Comparison of ENCODE assay signal across 8 cellular contexts in genomic region chr11:44065851-44066731, GRCh38. TPM values are rescaled to one million over a fixed set of nuclear protein-coding genes. Genes with fewer than 3 reads are reported as not detected.
DNase-seq lines count a peak whose midpoint lies in the region; FAIRE-seq and TF ChIP-seq lines count a peak whose summit lies in the region.

A gene with protein sequence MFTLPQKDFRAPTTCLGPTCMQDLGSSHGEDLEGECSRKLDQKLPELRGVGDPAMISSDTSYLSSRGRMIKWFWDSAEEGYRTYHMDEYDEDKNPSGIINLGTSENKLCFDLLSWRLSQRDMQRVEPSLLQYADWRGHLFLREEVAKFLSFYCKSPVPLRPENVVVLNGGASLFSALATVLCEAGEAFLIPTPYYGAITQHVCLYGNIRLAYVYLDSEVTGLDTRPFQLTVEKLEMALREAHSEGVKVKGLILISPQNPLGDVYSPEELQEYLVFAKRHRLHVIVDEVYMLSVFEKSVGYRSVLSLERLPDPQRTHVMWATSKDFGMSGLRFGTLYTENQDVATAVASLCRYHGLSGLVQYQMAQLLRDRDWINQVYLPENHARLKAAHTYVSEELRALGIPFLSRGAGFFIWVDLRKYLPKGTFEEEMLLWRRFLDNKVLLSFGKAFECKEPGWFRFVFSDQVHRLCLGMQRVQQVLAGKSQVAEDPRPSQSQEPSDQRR (plus strand): TSS chr11:44066270. CDS start chr11:44067628, 1,358 bp downstream.

- H3K27ac ChIP-seq in testis, result peak within 1 kb of the TSS; percentile 93 to 96

- H3K36me3 Mint-ChIP-seq in activated naive CD8-positive, alpha-beta T cell treated with anti-CD3 and anti-CD28 coated beads for 36 hours, result no peaks in the 10 kb centered on the region
- H3K36me3 Mint-ChIP-seq in glutamatergic neuron (ENCODE audit: unreplicated experiment), result no peaks in the 10 kb centered on the region
- no peaks in the 10 kb centered on the region for H3K36me3 Mint-ChIP-seq in osteocyte (ENCODE audit: unreplicated experiment)

- peaks cover 15% of the 10 kb centered on the region for H3K4me1 Mint-ChIP-seq in activated naive CD8-positive, alpha-beta T cell treated with anti-CD3 and anti-CD28 coated beads for 36 hours
- H3K4me1 Mint-ChIP-seq in glutamatergic neuron (ENCODE audit: low read depth, unreplicated experiment), result peaks cover 33% of the 10 kb centered on the region
- H3K4me1 Mint-ChIP-seq in osteocyte (ENCODE audit: unreplicated experiment), result peaks cover 15% of the 10 kb centered on the region

- TF ChIP-seq CTCF in glutamatergic neuron (IDR thresholded peaks at IDR 0.05; ENCODE audit: partially characterized antibody, unreplicated experiment), result peak; percentile 76
- peak; percentile 60 for TF ChIP-seq CTCF in osteocyte (IDR thresholded peaks at IDR 0.05)
- peak; percentile 80 to 88 (median 85) for TF ChIP-seq CTCF in testis (IDR thresholded peaks at IDR 0.05)

- peak within 1 kb of the TSS; percentile 84 for H3K4me3 Mint-ChIP-seq in activated naive CD8-positive, alpha-beta T cell treated with anti-CD3 and anti-CD28 coated beads for 36 hours
- H3K4me3 Mint-ChIP-seq in glutamatergic neuron (ENCODE audit: unreplicated experiment), result peak within 1 kb of the TSS; percentile 87
- peak within 1 kb of the TSS; percentile 69 for H3K4me3 Mint-ChIP-seq in osteocyte (ENCODE audit: unreplicated experiment)

- TF ChIP-seq POLR2A in H54 (IDR thresholded peaks at IDR 0.05; ENCODE audit: low read depth, low read length), result peak; percentile 74
- TF ChIP-seq POLR2A in testis (IDR thresholded peaks at IDR 0.05), result no peak

- no peaks in the 10 kb centered on the region for H3K9me3 Mint-ChIP-seq in activated naive CD8-positive, alpha-beta T cell treated with anti-CD3 and anti-CD28 coated beads for 36 hours
- H3K9me3 Mint-ChIP-seq in glutamatergic neuron (ENCODE audit: unreplicated experiment) (peaks cover 3% of the 10 kb centered on the region), osteocyte (ENCODE audit: unreplicated experiment) (no peaks in the 10 kb centered on the region)

- intact Hi-C loops in testis (cut with DNase I; ENCODE audit: low total_unique reads), result no loop called here

- H3K36me3 ChIP-seq in MG63, result no peaks in the 10 kb centered on the region; the same call in 1 of the 2 replicates
- H3K36me3 ChIP-seq in testis (ENCODE audit: low read depth, missing control alignments), result no peaks in the 10 kb centered on the region

- FAIRE-seq in H54 (lab: Jason Lieb, UNC), result peak; percentile 65

- H3K27me3 ChIP-seq in MG63, result no peaks in the 10 kb centered on the region
- H3K27me3 ChIP-seq in testis, result no peaks in the 10 kb centered on the region

- H3K27me3 Mint-ChIP-seq in activated naive CD8-positive, alpha-beta T cell treated with anti-CD3 and anti-CD28 coated beads for 36 hours, result no peaks in the 10 kb centered on the region
- H3K27me3 Mint-ChIP-seq in glutamatergic neuron (ENCODE audit: unreplicated experiment) (peaks cover 9% of the 10 kb centered on the region), osteocyte (ENCODE audit: unreplicated experiment) (peaks cover 54% of the 10 kb centered on the region)

- H3K9me3 ChIP-seq in MG63 (no peaks in the 10 kb centered on the region), testis (no peaks in the 10 kb centered on the region)

- H3K4me1 ChIP-seq in testis, result peaks cover 7% of the 10 kb centered on the region

- peak within 1 kb of the TSS; percentile 89 for H3K27ac Mint-ChIP-seq in activated naive CD8-positive, alpha-beta T cell treated with anti-CD3 and anti-CD28 coated beads for 36 hours
- H3K27ac Mint-ChIP-seq in glutamatergic neuron (ENCODE audit: unreplicated experiment) (peak within 1 kb of the TSS; percentile 87), osteocyte (ENCODE audit: unreplicated experiment) (peak within 1 kb of the TSS; percentile 73)

- WGBS in testis, 2 donors, result 0 to 1% methylated on average over 1 to 65 of the region's 69 CpGs

- DNase-seq in GDM1 (lab: John Stamatoyannopoulos, UW) (peak; percentile 68), H54 (ENCODE audit: insufficient read length, low spot score) (peak; percentile 95), MG63 (peak; percentile 97), SKM-1 treated with dmso at 0.1 percent for 144 hours (lab: John Stamatoyannopoulos, UW; ENCODE audit: unreplicated experiment) (peak; percentile 98), glutamatergic neuron (peak; percentile 92), osteocyte (ENCODE audit: extremely low spot score, unreplicated experiment) (peak; percentile 90), testis (peak; percentile 98)
- peak; percentile 89 for DNase-seq in activated naive CD8-positive, alpha-beta T cell treated with anti-CD3 and anti-CD28 coated beads for 36 hours

- H3K4me3 ChIP-seq in MG63, result peak within 1 kb of the TSS; percentile 65
- H3K4me3 ChIP-seq in testis, result peak within 1 kb of the TSS; percentile 79 to 82

RNA-seq across cellular contexts. Expression of the gene that starts here (rescaled TPM):
- 1.7 and 12.1 TPM in 2 replicates for total RNA-seq in MG63 (2014; rRNA removed; shearing (Covaris generic); ENCODE audit: low replicate concordance)
- total RNA-seq in activated naive CD8-positive, alpha-beta T cell treated with anti-CD3 and anti-CD28 coated beads for 36 hours, result 1 to 10 TPM; 4.9 to 5.2 TPM
- 45.1 TPM for total RNA-seq in glutamatergic neuron (ENCODE audit: unreplicated experiment)
- total RNA-seq in osteocyte, result 4.3 and 4.5 TPM in 2 replicates
- 10 to 100 TPM; 63.0 to 65.4 TPM for total RNA-seq in testis
- polyA plus RNA-seq in testis (ENCODE audit: insufficient read depth, low read depth, low replicate concordance), result 33.4 TPM

Comparison
In these comparisons a context has a peak if more than half of its experiments do, and no peak if none do; other contexts are left out.
1. Peak in every context shown above with its lines: DNase-seq, H3K4me3 ChIP-seq and H3K27ac ChIP-seq.